Comparison of ENCODE assay signal across 22 cellular contexts in the genomic region with DNA sequence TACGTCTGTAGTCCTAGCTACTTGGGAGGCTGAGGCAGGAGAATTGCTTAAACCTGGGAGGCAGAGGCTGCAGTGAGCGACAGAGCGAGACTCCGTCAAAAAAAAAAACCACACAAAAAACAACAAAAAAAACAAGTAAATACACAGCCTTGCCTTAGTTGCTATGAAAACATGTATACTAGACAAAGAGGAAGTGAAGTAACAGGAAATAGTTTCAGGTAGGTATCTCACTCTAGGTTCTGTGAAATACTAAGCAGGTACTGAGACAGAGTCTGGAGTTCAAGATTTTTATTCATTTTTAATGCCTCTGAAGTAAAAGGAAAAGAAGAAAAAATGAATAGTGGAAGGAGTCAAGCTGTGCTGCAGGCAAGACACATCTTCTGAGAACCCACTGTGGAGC.
DNase-seq lines count a peak whose midpoint lies in the region; ATAC-seq and TF ChIP-seq lines count a peak whose summit lies in the region.
"Had no signal": no experiment of that assay in that cellular context is flagged by ENCODE, and none has a peak within 500 bp of the region (broad histone marks: within the 10 kb centered on the region; RNA-seq: fewer than 3 reads in every experiment).

No MANE protein-coding gene starts in this region.

- no peak overlapping the region for H3K27ac ChIP-seq in mesendoderm (ENCODE audit: low read depth, low read length)
- H3K27ac ChIP-seq: KMS-11, RWPE1 had no signal

- peak; percentile 1 for DNase-seq in mesendoderm
- no peak for DNase-seq in amygdala (lab: John Stamatoyannopoulos, UW)
- no peak for DNase-seq in dedifferentiated amniotic fluid mesenchymal stem cell (ENCODE audit: extremely low spot score)
- DNase-seq: Calu3, GOT3, HFFc6, NCI-H1048, NCI-H1417, NCI-H1694, NCI-H2029 treated with DMSO at 0.1 percent for 48 hours, NCI-H446 treated with DMSO at 0.1 percent for 48 hours, NCI-H526, NCI-H82, SHP77 had no signal

- peak overlapping the region; percentile 9 for H3K18ac ChIP-seq in mesendoderm (ENCODE audit: low read length)

- peak; percentile 55 for ATAC-seq in GM18870 (IDR thresholded peaks at IDR 0.05; ENCODE audit: unreplicated experiment)
- ATAC-seq in HG02798 (IDR thresholded peaks at IDR 0.05; ENCODE audit: poor library complexity, unreplicated experiment), result peak; percentile 49
- ATAC-seq in HG03354 (IDR thresholded peaks at IDR 0.05; ENCODE audit: poor library complexity, severe bottlenecking, unreplicated experiment), result peak; percentile 73
- ATAC-seq in SK-N-SH treated with all-trans-retinoic acid at 6 μM for 48 hours, result no peak
- ATAC-seq: Panc1 had no signal

- no peak overlapping the region for H3K56ac ChIP-seq in mesendoderm (ENCODE audit: low read length)

- no peaks in the 10 kb centered on the region for H3K79me2 ChIP-seq in mesendoderm (ENCODE audit: control insufficient read depth, insufficient read depth, low read length)

- WGBS in mesendoderm (ENCODE audit: extremely low coverage, insufficient coverage, low lambda C conversion rate), result no CpG with 5 or more reads among the region's 4 CpGs

- no peaks in the 10 kb centered on the region for H3K79me1 ChIP-seq in mesendoderm (ENCODE audit: low read length)

- H2AK5ac ChIP-seq in mesendoderm (ENCODE audit: low read length), result no peak overlapping the region

- H3K36me3 ChIP-seq in mesendoderm (ENCODE audit: control insufficient read depth, insufficient read depth, low read length), result no peaks in the 10 kb centered on the region
- H3K36me3 ChIP-seq: HAP-1 had no signal

- H3K23ac ChIP-seq in mesendoderm (ENCODE audit: low read length), result no peak overlapping the region

- no peak overlapping the region for H3K9ac ChIP-seq in mesendoderm (ENCODE audit: low read length)
- H3K9ac ChIP-seq: KMS-11 had no signal

- H3K4ac ChIP-seq in mesendoderm (ENCODE audit: low read depth, low read length), result no peak overlapping the region

- H3K4me1 ChIP-seq in mesendoderm (ENCODE audit: control insufficient read depth, low read depth, low read length), result no peaks in the 10 kb centered on the region
- H3K4me1 ChIP-seq: HAP-1 had no signal

- no peak overlapping the region for H2BK120ac ChIP-seq in mesendoderm (ENCODE audit: low read depth, low read length)

- H3K4me3 ChIP-seq in mesendoderm (ENCODE audit: low read length), result no peak overlapping the region
- H3K4me3 ChIP-seq: HAP-1 had no signal

- no peak overlapping the region for H3K4me2 ChIP-seq in mesendoderm (ENCODE audit: low read length)
- H3K4me2 ChIP-seq: KMS-11 had no signal

- H4K5ac ChIP-seq in mesendoderm (ENCODE audit: low read length), result no peak overlapping the region

- H2BK5ac ChIP-seq in mesendoderm (ENCODE audit: low read length), result no peak overlapping the region

- H3K27me3 ChIP-seq in mesendoderm (ENCODE audit: insufficient read depth, low read length, poor library complexity), result no peaks in the 10 kb centered on the region

- H4K8ac ChIP-seq in mesendoderm (ENCODE audit: low read depth, low read length), result no peak overlapping the region

- H2BK15ac ChIP-seq in mesendoderm (replicated peaks; ENCODE audit: low read depth), result no peak overlapping the region

TF ChIP-seq in SK-N-SH treated with all-trans-retinoic acid at 6 μM for 48 hours, 23 proteins besides CTCF, POLR2A, EP300 and RAD21:
- TF ChIP-seq TOX (CRISPR knock-in tag; IDR thresholded peaks at IDR 0.05; ENCODE audit: borderline replicate concordance) (no peak), CSDC2 (CRISPR knock-in tag; IDR thresholded peaks at IDR 0.05) (no peak), PPARA (CRISPR knock-in tag; IDR thresholded peaks at IDR 0.05; ENCODE audit: borderline replicate concordance) (no peak), ZC3H10 (CRISPR knock-in tag; IDR thresholded peaks at IDR 0.05) (no peak), RARB (CRISPR knock-in tag; IDR thresholded peaks at IDR 0.05) (no peak), BACH2 (CRISPR knock-in tag; IDR thresholded peaks at IDR 0.05; ENCODE audit: borderline replicate concordance) (no peak), ZNF565 (CRISPR knock-in tag; conservative IDR thresholded peaks at IDR 0.05; ENCODE audit: low read depth) (no peak), ZNF70 (CRISPR knock-in tag; IDR thresholded peaks at IDR 0.05) (no peak)
- TF ChIP-seq, protein P1, sequence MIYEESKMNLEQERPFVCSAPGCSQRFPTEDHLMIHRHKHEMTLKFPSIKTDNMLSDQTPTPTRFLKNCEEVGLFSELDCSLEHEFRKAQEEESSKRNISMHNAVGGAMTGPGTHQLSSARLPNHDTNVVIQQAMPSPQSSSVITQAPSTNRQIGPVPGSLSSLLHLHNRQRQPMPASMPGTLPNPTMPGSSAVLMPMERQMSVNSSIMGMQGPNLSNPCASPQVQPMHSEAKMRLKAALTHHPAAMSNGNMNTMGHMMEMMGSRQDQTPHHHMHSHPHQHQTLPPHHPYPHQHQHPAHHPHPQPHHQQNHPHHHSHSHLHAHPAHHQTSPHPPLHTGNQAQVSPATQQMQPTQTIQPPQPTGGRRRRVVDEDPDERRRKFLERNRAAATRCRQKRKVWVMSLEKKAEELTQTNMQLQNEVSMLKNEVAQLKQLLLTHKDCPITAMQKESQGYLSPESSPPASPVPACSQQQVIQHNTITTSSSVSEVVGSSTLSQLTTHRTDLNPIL (CRISPR knock-in tag; IDR thresholded peaks at IDR 0.05; ENCODE audit: low read depth), result no peak
- TF ChIP-seq, protein P2, sequence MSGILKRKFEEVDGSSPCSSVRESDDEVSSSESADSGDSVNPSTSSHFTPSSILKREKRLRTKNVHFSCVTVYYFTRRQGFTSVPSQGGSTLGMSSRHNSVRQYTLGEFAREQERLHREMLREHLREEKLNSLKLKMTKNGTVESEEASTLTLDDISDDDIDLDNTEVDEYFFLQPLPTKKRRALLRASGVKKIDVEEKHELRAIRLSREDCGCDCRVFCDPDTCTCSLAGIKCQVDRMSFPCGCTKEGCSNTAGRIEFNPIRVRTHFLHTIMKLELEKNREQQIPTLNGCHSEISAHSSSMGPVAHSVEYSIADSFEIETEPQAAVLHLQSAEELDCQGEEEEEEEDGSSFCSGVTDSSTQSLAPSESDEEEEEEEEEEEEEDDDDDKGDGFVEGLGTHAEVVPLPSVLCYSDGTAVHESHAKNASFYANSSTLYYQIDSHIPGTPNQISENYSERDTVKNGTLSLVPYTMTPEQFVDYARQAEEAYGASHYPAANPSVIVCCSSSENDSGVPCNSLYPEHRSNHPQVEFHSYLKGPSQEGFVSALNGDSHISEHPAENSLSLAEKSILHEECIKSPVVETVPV (CRISPR knock-in tag; IDR thresholded peaks at IDR 0.05), result no peak
